ENCODE assay signal across 8 cellular contexts in the genomic region with DNA sequence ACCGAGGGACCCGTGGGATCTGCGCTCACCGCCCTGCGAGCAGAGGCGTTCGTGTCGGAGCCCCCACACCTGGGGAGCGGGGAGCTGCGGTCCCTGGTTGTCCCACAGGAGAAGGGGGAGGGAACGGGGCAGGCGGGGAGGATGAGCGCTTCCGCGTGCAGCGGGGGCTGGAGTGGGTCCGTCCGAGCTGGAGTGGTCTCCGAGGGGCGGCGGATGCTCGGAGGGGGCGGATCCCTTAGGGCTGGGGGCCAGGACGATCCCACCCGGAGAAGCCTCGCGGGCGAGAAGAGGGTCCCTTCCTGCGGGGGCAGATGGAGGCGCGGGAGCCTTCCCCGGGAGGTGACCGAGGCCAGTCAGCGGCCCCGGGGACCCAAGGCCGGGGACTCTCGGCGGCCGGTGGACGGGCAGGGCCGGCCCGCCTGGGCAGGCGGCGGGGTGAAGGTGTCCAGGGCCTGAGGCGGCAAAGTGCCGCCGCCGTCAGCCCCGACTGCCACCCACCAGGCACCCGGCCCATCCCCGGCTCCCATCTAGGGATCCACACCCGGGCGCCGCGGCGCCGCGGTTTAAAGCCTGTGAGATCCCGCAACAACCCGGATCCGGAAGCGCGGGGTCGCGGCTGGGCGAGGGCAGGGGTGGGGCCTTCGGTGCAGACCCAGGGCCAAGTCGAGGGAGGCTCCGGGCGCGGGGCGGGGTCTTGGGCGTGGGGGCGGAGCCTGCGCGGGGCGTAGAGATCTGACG. TPM values are rescaled to one million over a fixed set of nuclear protein-coding genes. Genes with fewer than 3 reads are reported as not detected.
DNase-seq lines count a peak whose midpoint lies in the region; ATAC-seq lines count a peak whose summit lies in the region.

No MANE protein-coding gene starts in this region.

- 2 to 4% methylated on average over 68 to 78 of the region's 78 CpGs for WGBS in esophagus, 2 donors

- H3K27ac ChIP-seq in esophagus (ENCODE audit: low read depth in 2 of 2, low read length in 1 of 2) (peak overlapping the region; percentile 40 to 66), mucosa of rectum (ENCODE audit: low read depth in 2 of 2, low read length in 2 of 2) (peak overlapping the region in 1 of 2 donors; percentile 32)

- H3K36me3 ChIP-seq in esophagus (ENCODE audit: control insufficient read depth in 2 of 2, insufficient read depth in 2 of 2, low read length in 1 of 2), result peaks cover 0 to 13% of the 10 kb centered on the region in 2 donors
- H3K36me3 ChIP-seq in mucosa of rectum (ENCODE audit: control insufficient read depth in 2 of 2, insufficient read depth in 2 of 2, low read length in 2 of 2), result peaks cover 0 to 7% of the 10 kb centered on the region in 2 donors

- DNase-seq in NOMO-1 (lab: John Stamatoyannopoulos, UW; ENCODE audit: unreplicated experiment in 2 of 2) (peak; percentile 26 to 75), activated T-cell treated with anti-CD3 and anti-CD28 coated beads for 48 hours (ENCODE audit: low read depth) (peak; percentile 88), NCI-H2029 treated with DMSO at 0.1 percent for 48 hours (lab: John Stamatoyannopoulos, UW) (no peak)
- DNase-seq in stimulated activated CD8-positive, alpha-beta memory T cell treated with anti-CD3 and anti-CD28 coated beads, Interleukin-4, amount 100 ng/mL, for 4 hours (ENCODE audit: low read depth in 2 of 2, low spot score in 1 of 2), result peak; percentile 61 to 74

- ATAC-seq in GM18498 (IDR thresholded peaks at IDR 0.05; ENCODE audit: unreplicated experiment) (peak; percentile 83), HG03196 (IDR thresholded peaks at IDR 0.05; ENCODE audit: unreplicated experiment) (peak; percentile 76)

- peak overlapping the region in 1 of 2 donors; percentile 60 for H3K9ac ChIP-seq in mucosa of rectum (ENCODE audit: low read depth in 1 of 2, low read length in 2 of 2)

- H3K27me3 ChIP-seq in esophagus (ENCODE audit: control insufficient read depth in 1 of 2, insufficient read depth in 2 of 2, low read length in 2 of 2), result no peaks in the 10 kb centered on the region
- no peaks in the 10 kb centered on the region for H3K27me3 ChIP-seq in mucosa of rectum (ENCODE audit: control insufficient read depth in 2 of 2, insufficient read depth in 2 of 2, low read length in 2 of 2)

- H3K4me3 ChIP-seq in esophagus (ENCODE audit: low read depth in 1 of 2, low read length in 2 of 2) (peak overlapping the region; percentile 63 to 66), mucosa of rectum (ENCODE audit: low read length in 2 of 2) (peak overlapping the region; percentile 57 to 72)

- no peaks in the 10 kb centered on the region for H3K9me3 ChIP-seq in esophagus (ENCODE audit: control insufficient read depth in 2 of 2, insufficient read depth in 1 of 2, low read depth in 1 of 2, low read length in 1 of 2)
- no peaks in the 10 kb centered on the region for H3K9me3 ChIP-seq in mucosa of rectum (ENCODE audit: control insufficient read depth in 2 of 2, low read length in 2 of 2)

- H3K4me1 ChIP-seq in esophagus (ENCODE audit: control insufficient read depth in 2 of 2, insufficient read depth in 2 of 2, low read length in 1 of 2), result peaks cover 4 to 9% of the 10 kb centered on the region in 2 donors
- peaks cover 5 to 9% of the 10 kb centered on the region in 2 donors for H3K4me1 ChIP-seq in mucosa of rectum (ENCODE audit: control insufficient read depth in 2 of 2, insufficient read depth in 2 of 2, low read length in 2 of 2)

RNA-seq across cellular contexts. Expression of gene CCDC27, which starts 5.3 kb away (rescaled TPM):
- polyA plus RNA-seq in esophagus, result not detected

RNA-seq across cellular contexts. Expression of gene SMIM1, which starts 25.6 kb away (rescaled TPM):
- 1 to 10 TPM; 1.1 to 1.9 TPM for polyA plus RNA-seq in esophagus

RNA-seq across cellular contexts. Expression of gene LRRC47, which starts 49.3 kb away (rescaled TPM):
- polyA plus RNA-seq in esophagus, result 10 to 100 TPM; 10.4 to 17.8 TPM
